ENCODE assay signal across 17 cellular contexts in the genomic region with DNA sequence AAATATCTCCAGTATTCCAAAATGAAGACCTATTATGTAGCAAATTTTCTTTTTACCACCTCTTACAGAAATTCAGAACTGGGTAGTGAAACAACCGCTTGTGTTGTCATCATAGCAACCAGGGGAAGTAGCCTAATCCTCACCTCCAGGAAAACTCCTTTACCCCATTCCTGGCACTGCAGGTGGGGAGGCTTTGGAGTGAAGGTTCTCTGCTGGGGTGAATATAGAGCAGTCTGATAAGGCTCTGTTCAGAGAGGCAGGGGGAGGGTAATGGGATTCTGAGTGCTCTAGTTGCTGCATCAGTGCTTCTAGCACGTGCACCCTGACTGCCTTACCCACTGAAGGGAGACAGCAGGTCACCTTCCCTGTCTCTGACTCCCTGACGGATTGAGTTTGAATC.
DNase-seq lines count a peak whose midpoint lies in the region; ATAC-seq, FAIRE-seq and TF ChIP-seq lines count a peak whose summit lies in the region.
"Had no signal": no experiment of that assay in that cellular context is flagged by ENCODE, and none has a peak within 500 bp of the region (broad histone marks: within the 10 kb centered on the region; RNA-seq: fewer than 3 reads in every experiment).

No MANE protein-coding gene starts in this region.

- CTCF ChIA-PET in H1 (lab: Charles Lee; ENCODE audit: partially characterized antibody): interaction anchor here (1.7 kb wide), 1 partner anchor 13 kb away, joined by 5 read pairs; no protein-coding TSS in a partner anchor

- TF ChIP-seq RAD21 in H1 (IDR thresholded peaks at IDR 0.05 in 1 of 2, conservative IDR thresholded peaks at IDR 0.05 in 1 of 2; ENCODE audit: low read depth in 2 of 2, low read length in 2 of 2): no peak

- H3K27ac Mint-ChIP-seq in osteocyte (ENCODE audit: unreplicated experiment): peak overlapping the region; percentile 85
- H3K27ac Mint-ChIP-seq in activated naive CD8-positive, alpha-beta T cell treated with anti-CD3 and anti-CD28 coated beads for 36 hours: no peak overlapping the region
- H3K27ac Mint-ChIP-seq: stimulated activated naive CD8-positive, alpha-beta T cell treated with anti-CD3 and anti-CD28 coated beads, Interleukin-15, amount 100 ng/mL, for 72 hours had no signal

- H3K18ac ChIP-seq in H1 (ENCODE audit: extremely low read depth, low read length): no peak overlapping the region

- peaks cover 37% of the 10 kb centered on the region for H3K36me3 Mint-ChIP-seq in osteocyte (ENCODE audit: unreplicated experiment)
- H3K36me3 Mint-ChIP-seq in activated naive CD8-positive, alpha-beta T cell treated with anti-CD3 and anti-CD28 coated beads for 36 hours: peaks cover 49% of the 10 kb centered on the region

- no peak overlapping the region for H3K56ac ChIP-seq in H1 (replicated peaks; ENCODE audit: insufficient read length, low read depth, low read length)

- no peak overlapping the region for H4K91ac ChIP-seq in H1 (replicated peaks; ENCODE audit: insufficient read length, low read length)

- no peaks in the 10 kb centered on the region for H3K9me3 ChIP-seq in H1 (ENCODE audit: insufficient read depth in 2 of 2, low read depth in 1 of 2, low read length in 1 of 2)
- H3K9me3 ChIP-seq in osteoblast (ENCODE audit: low read depth, low read length): no peaks in the 10 kb centered on the region
- H3K9me3 ChIP-seq: prostate gland had no signal

- H3K23ac ChIP-seq in H1 (ENCODE audit: insufficient read length): no peak overlapping the region

- TF ChIP-seq CTCF in H1 (IDR thresholded peaks at IDR 0.05; ENCODE audit: control extremely low read depth in 1 of 3, insufficient read depth in 1 of 3, low read depth in 1 of 3, low read length in 3 of 3) (no peak), osteocyte (IDR thresholded peaks at IDR 0.05) (no peak), osteoblast (IDR thresholded peaks at IDR 0.05; ENCODE audit: extremely low read depth, low read depth, low read length) (no peak)

- H3K4me3 ChIP-seq in H1 (ENCODE audit: extremely low read depth in 1 of 4, insufficient read depth in 2 of 4, low read depth in 3 of 4, low read length in 4 of 4): no peak overlapping the region
- no peak overlapping the region for H3K4me3 ChIP-seq in osteoblast (ENCODE audit: insufficient read depth, low read length)
- H3K4me3 ChIP-seq: lung, prostate gland had no signal

- H3K79me2 ChIP-seq in H1 (ENCODE audit: control insufficient read depth in 1 of 2, insufficient read depth in 2 of 2, low read length in 2 of 2) (0 out of 4 replicates have a peak, but pooled peaks cover 0 to 3% of the 10 kb centered on the region in 2 experiments), osteoblast (ENCODE audit: insufficient read depth, low read length) (no peaks in the 10 kb centered on the region)

- WGBS in H1 (ENCODE audit: extremely low coverage in 1 of 2, insufficient coverage in 1 of 2, insufficient read length in 1 of 2, insufficient replicate concordance in 2 of 2, low coverage in 1 of 2, low lambda C conversion rate in 2 of 2, missing lambda C conversion rate in 1 of 2), 2 experiments: 70% methylated on average over 3 of the region's 3 CpGs; no CpG with 5 or more reads in 1 of the 2 experiments

- DNase-seq in GM19239 (ENCODE audit: insufficient read length, low spot score): no peak
- DNase-seq in H1 (ENCODE audit: low read depth in 1 of 2, low spot score in 2 of 2): no peak
- DNase-seq in osteocyte (ENCODE audit: extremely low spot score, unreplicated experiment): no peak
- no peak for DNase-seq in activated effector memory CD4-positive, alpha-beta T cell treated with Interleukin-2 at 50 U/mL for 16 hours
- no peak for DNase-seq in activated naive CD8-positive, alpha-beta T cell treated with anti-CD3 and anti-CD28 coated beads for 36 hours
- DNase-seq in NCI-H1417 treated with DMSO at 0.1 percent for 48 hours (lab: John Stamatoyannopoulos, UW): no peak
- DNase-seq in osteoblast (ENCODE audit: insufficient read length, low spot score, missing footprints): no peak
- DNase-seq: activated T-cell treated with anti-CD3 and anti-CD28 coated beads for 4 hours; anterior cingulate cortex; effector CD8-positive, alpha-beta T cell; GDM1; stimulated activated CD4-positive, alpha-beta T cell treated with anti-CD3 and anti-CD28 coated beads, Interleukin-4, amount 100 ng/mL, for 1 hour; stimulated activated naive CD8-positive, alpha-beta T cell treated with anti-CD3 and anti-CD28 coated beads, Interleukin-15, amount 100 ng/mL, for 72 hours had no signal

- TF ChIP-seq POLR2A in H1 (IDR thresholded peaks at IDR 0.05; ENCODE audit: control extremely low read depth in 1 of 2, low read depth in 2 of 2, low read length in 2 of 2): no peak

- H3K4me1 ChIP-seq in H1 (replicated peaks in 1 of 4; ENCODE audit: control insufficient read depth in 3 of 4, insufficient read depth in 4 of 4, low read length in 3 of 4) (peaks cover 0 to 4% (median 2%) of the 10 kb centered on the region in 4 experiments; a peak in 3 of 7 replicates), osteoblast (ENCODE audit: insufficient read depth, low read length) (no peaks in the 10 kb centered on the region)
- H3K4me1 ChIP-seq: prostate gland had no signal

- H2BK20ac ChIP-seq in H1 (ENCODE audit: low read length): no peak overlapping the region

- H3K9me3 Mint-ChIP-seq in osteocyte (ENCODE audit: unreplicated experiment): peaks cover 13% of the 10 kb centered on the region
- peaks cover 5% of the 10 kb centered on the region for H3K9me3 Mint-ChIP-seq in activated naive CD8-positive, alpha-beta T cell treated with anti-CD3 and anti-CD28 coated beads for 36 hours

- H2AK5ac ChIP-seq in H1 (ENCODE audit: low read depth, low read length): no peak overlapping the region

- no peak overlapping the region for H2BK5ac ChIP-seq in H1 (ENCODE audit: low read depth, low read length)

- H2AFZ ChIP-seq in H1 (ENCODE audit: low read length) (no peak overlapping the region), osteoblast (ENCODE audit: low read length) (no peak overlapping the region)

- POLR2A ChIA-PET in H1 (lab: Charles Lee; ENCODE audit: partially characterized antibody): no interaction called here

- ATAC-seq in HG02981 (IDR thresholded peaks at IDR 0.05; ENCODE audit: unreplicated experiment): peak; percentile 51
- ATAC-seq: stimulated activated naive CD8-positive, alpha-beta T cell treated with anti-CD3 and anti-CD28 coated beads, Interleukin-15, amount 100 ng/mL, for 72 hours had no signal

- H3K4me2 ChIP-seq in H1 (ENCODE audit: insufficient read depth in 1 of 2, low read depth in 2 of 2, low read length in 2 of 2) (no peak overlapping the region), osteoblast (ENCODE audit: insufficient read depth, low read length) (no peak overlapping the region)

- H3K27ac ChIP-seq in H1 (ENCODE audit: low read depth, low read length) (no peak overlapping the region), osteoblast (ENCODE audit: low read depth, low read length) (no peak overlapping the region)
- H3K27ac ChIP-seq: C4-2B, prostate gland had no signal

- H4K8ac ChIP-seq in H1 (ENCODE audit: extremely low read depth, insufficient read depth, low read length): no peak overlapping the region

- H3K4me1 Mint-ChIP-seq in osteocyte (ENCODE audit: unreplicated experiment): peaks cover 50% of the 10 kb centered on the region
- H3K4me1 Mint-ChIP-seq in activated naive CD8-positive, alpha-beta T cell treated with anti-CD3 and anti-CD28 coated beads for 36 hours: peaks cover 5% of the 10 kb centered on the region

- H2BK120ac ChIP-seq in H1 (replicated peaks; ENCODE audit: low read depth, low read length): no peak overlapping the region

- no peak overlapping the region for H3K14ac ChIP-seq in H1 (ENCODE audit: insufficient read length)

- no peak overlapping the region for H2BK12ac ChIP-seq in H1 (ENCODE audit: low read depth, low read length)

- no peak overlapping the region for H2BK15ac ChIP-seq in H1 (ENCODE audit: low read length)

- H3K4me3 Mint-ChIP-seq in osteocyte (ENCODE audit: unreplicated experiment): no peak overlapping the region
- no peak overlapping the region for H3K4me3 Mint-ChIP-seq in activated naive CD8-positive, alpha-beta T cell treated with anti-CD3 and anti-CD28 coated beads for 36 hours
- H3K4me3 Mint-ChIP-seq: stimulated activated naive CD8-positive, alpha-beta T cell treated with anti-CD3 and anti-CD28 coated beads, Interleukin-15, amount 100 ng/mL, for 72 hours had no signal

- H4K5ac ChIP-seq in H1 (ENCODE audit: insufficient read length, low read depth, low read length): no peak overlapping the region

- H3K79me1 ChIP-seq in H1 (ENCODE audit: low read depth, low read length): no peaks in the 10 kb centered on the region

- no peak for TF ChIP-seq EP300 in H1 (IDR thresholded peaks at IDR 0.05; ENCODE audit: borderline replicate concordance in 1 of 2, low read depth in 2 of 2, low read length in 2 of 2)

- H3K4ac ChIP-seq in H1 (replicated peaks; ENCODE audit: insufficient read length, low read depth, low read length): no peak overlapping the region

- H3K36me3 ChIP-seq in H1 (ENCODE audit: control insufficient read depth in 2 of 4, insufficient read depth in 4 of 4, low read length in 3 of 4) (peaks cover 0 to 17% (median 5%) of the 10 kb centered on the region in 4 experiments; a peak in 3 of 8 replicates), osteoblast (ENCODE audit: insufficient read depth, low read length) (no peaks in the 10 kb centered on the region)
- H3K36me3 ChIP-seq: prostate gland had no signal

- H4K20me1 ChIP-seq in H1 (replicated peaks in 1 of 2; ENCODE audit: control insufficient read depth in 1 of 2, insufficient read depth in 2 of 2, low read length in 2 of 2) (peaks cover 0 to 3% of the 10 kb centered on the region in 2 experiments), osteoblast (ENCODE audit: insufficient read depth, low read length) (no peaks in the 10 kb centered on the region)

- no peaks in the 10 kb centered on the region for H3K23me2 ChIP-seq in H1 (ENCODE audit: low read depth, low read length)

- FAIRE-seq in GM19239 (lab: Jason Lieb, UNC): peak; percentile 66
- peak; percentile 71 for FAIRE-seq in H1 (lab: Jason Lieb, UNC)

- H3K9ac ChIP-seq in H1 (replicated peaks in 1 of 4; ENCODE audit: extremely low read depth in 1 of 4, low read depth in 3 of 4, low read length in 3 of 4): no peak overlapping the region

- H3K27me3 ChIP-seq in H1 (replicated peaks in 1 of 4; ENCODE audit: control insufficient read depth in 3 of 4, extremely low read depth in 1 of 4, insufficient read depth in 3 of 4, low read length in 3 of 4) (no peaks in the 10 kb centered on the region), osteoblast (ENCODE audit: insufficient read depth, low read length) (no peaks in the 10 kb centered on the region)

- H3K27me3 Mint-ChIP-seq in osteocyte (ENCODE audit: unreplicated experiment): no peaks in the 10 kb centered on the region
- no peaks in the 10 kb centered on the region for H3K27me3 Mint-ChIP-seq in activated naive CD8-positive, alpha-beta T cell treated with anti-CD3 and anti-CD28 coated beads for 36 hours
- H3K27me3 Mint-ChIP-seq: stimulated activated naive CD8-positive, alpha-beta T cell treated with anti-CD3 and anti-CD28 coated beads, Interleukin-15, amount 100 ng/mL, for 72 hours had no signal

TF ChIP-seq in H1, 55 proteins besides CTCF, POLR2A, EP300 and RAD21 (continues in another document):
- TF ChIP-seq CHD2 (IDR thresholded peaks at IDR 0.05; ENCODE audit: low read length) (no peak), ASH2L (IDR thresholded peaks at IDR 0.05; ENCODE audit: low read length) (peak; percentile 26), TEAD4 (IDR thresholded peaks at IDR 0.05; ENCODE audit: low read depth, low read length) (0 out of 2 replicates have a peak, but pooled peaks have one; percentile 27)
